In the genomic region with DNA sequence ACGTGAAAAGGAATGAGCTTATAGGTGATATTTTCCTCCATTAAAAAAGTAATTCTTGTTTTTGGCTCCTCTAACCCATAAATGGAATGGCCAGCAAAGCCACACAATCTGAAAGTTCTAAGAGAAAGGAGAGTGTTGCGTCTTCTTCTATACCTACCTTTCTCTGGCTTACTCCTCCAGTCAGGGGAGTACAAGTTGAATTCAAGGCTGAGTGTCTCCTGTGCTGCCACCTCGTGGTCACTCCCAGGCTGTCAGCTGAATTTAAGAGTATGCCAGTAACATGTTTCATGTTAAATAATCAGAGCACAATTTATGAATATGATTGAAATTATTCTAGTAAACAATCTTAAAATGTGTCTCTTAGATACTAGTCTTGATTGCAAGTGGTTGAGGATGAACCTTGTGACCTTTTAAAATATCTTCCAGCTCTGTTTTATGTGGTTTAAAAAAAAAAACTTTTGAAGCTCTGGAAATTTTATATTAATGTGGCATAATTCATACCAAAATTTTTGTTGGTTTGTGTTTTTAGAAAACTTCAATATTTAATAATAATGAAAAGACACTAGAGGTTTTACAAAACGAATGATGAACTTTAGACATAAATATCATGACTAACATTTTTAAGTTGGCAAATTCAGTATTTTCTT, we compare ENCODE assay signal across 1 cellular context.
TF ChIP-seq lines count a peak whose summit lies in the region.

No MANE protein-coding gene starts in this region.

TF ChIP-seq in WTC11, 78 proteins besides CTCF, POLR2A, EP300 and RAD21 (continued from another document):
- TF ChIP-seq, protein P1, sequence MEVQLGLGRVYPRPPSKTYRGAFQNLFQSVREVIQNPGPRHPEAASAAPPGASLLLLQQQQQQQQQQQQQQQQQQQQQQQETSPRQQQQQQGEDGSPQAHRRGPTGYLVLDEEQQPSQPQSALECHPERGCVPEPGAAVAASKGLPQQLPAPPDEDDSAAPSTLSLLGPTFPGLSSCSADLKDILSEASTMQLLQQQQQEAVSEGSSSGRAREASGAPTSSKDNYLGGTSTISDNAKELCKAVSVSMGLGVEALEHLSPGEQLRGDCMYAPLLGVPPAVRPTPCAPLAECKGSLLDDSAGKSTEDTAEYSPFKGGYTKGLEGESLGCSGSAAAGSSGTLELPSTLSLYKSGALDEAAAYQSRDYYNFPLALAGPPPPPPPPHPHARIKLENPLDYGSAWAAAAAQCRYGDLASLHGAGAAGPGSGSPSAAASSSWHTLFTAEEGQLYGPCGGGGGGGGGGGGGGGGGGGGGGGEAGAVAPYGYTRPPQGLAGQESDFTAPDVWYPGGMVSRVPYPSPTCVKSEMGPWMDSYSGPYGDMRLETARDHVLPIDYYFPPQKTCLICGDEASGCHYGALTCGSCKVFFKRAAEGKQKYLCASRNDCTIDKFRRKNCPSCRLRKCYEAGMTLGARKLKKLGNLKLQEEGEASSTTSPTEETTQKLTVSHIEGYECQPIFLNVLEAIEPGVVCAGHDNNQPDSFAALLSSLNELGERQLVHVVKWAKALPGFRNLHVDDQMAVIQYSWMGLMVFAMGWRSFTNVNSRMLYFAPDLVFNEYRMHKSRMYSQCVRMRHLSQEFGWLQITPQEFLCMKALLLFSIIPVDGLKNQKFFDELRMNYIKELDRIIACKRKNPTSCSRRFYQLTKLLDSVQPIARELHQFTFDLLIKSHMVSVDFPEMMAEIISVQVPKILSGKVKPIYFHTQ (CRISPR knock-in tag; IDR thresholded peaks at IDR 0.05) = no peak
- TF ChIP-seq SMAD4 (CRISPR knock-in tag; IDR thresholded peaks at IDR 0.05) = no peak
- TF ChIP-seq, protein P2, sequence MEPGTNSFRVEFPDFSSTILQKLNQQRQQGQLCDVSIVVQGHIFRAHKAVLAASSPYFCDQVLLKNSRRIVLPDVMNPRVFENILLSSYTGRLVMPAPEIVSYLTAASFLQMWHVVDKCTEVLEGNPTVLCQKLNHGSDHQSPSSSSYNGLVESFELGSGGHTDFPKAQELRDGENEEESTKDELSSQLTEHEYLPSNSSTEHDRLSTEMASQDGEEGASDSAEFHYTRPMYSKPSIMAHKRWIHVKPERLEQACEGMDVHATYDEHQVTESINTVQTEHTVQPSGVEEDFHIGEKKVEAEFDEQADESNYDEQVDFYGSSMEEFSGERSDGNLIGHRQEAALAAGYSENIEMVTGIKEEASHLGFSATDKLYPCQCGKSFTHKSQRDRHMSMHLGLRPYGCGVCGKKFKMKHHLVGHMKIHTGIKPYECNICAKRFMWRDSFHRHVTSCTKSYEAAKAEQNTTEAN (CRISPR knock-in tag; IDR thresholded peaks at IDR 0.05) = no peak
- TF ChIP-seq RORB (CRISPR knock-in tag; IDR thresholded peaks at IDR 0.05) = no peak
- no peak for TF ChIP-seq ZNF263 (CRISPR knock-in tag; IDR thresholded peaks at IDR 0.05; ENCODE audit: low read depth)
- TF ChIP-seq MYBL2 (CRISPR knock-in tag; IDR thresholded peaks at IDR 0.05) = no peak
